In the genomic region with DNA sequence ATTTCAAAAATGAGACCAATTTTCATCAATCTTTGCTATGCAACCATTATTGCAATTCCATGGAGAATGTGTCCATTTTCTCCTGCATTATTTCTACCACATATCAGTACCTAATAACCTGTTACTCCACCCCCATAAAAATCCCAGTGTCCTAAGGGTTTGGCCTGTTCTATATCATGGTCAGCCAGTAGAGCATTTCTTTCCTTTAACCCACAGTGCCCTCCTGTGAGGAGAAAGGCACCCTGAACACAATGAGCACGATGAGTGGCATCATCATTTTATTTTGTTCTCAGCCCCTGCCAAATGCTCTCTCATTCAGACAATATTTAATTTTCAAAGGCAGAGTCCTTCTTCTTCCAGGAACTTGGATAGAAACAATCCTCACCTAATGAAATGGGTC, we compare ENCODE assay signal across 30 cellular contexts. TPM values are rescaled to one million over a fixed set of nuclear protein-coding genes. Genes with fewer than 3 reads are reported as not detected.
"Had no signal": no experiment of that assay in that cellular context is flagged by ENCODE, and none has a peak within 500 bp of the region (broad histone marks: within the 10 kb centered on the region; RNA-seq: fewer than 3 reads in every experiment).

No MANE protein-coding gene starts in this region.

- H3K4me3 Mint-ChIP-seq: memory B cell; mesothelial cell of epicardium; naive thymus-derived CD4-positive, alpha-beta T cell; nephron; neural progenitor cell; stimulated activated memory B cell treated with anti-CD40 and anti-IgM and Interleukin-4, amounts not matched to agents 10 μg/mL and 1 μg/mL and 100 μg/mL, for 72 hours; type B pancreatic cell had no signal

- H3K27me3 Mint-ChIP-seq: stimulated activated memory B cell treated with anti-CD40 and anti-IgM and Interleukin-4, amounts not matched to agents 10 μg/mL and 1 μg/mL and 100 μg/mL, for 72 hours had no signal

- H3K27ac Mint-ChIP-seq: memory B cell; mesothelial cell of epicardium; naive thymus-derived CD4-positive, alpha-beta T cell; nephron; neural progenitor cell; progenitor cell of endocrine pancreas; stimulated activated memory B cell treated with anti-CD40 and anti-IgM and Interleukin-4, amounts not matched to agents 10 μg/mL and 1 μg/mL and 100 μg/mL, for 72 hours; type B pancreatic cell had no signal

- H3K36me3 Mint-ChIP-seq: memory B cell; mesothelial cell of epicardium; neural progenitor cell; stimulated activated memory B cell treated with anti-CD40 and anti-IgM and Interleukin-4, amounts not matched to agents 10 μg/mL and 1 μg/mL and 100 μg/mL, for 72 hours; type B pancreatic cell had no signal

- H3K4me3 ChIP-seq: dorsolateral prefrontal cortex, gastrocnemius medialis, hepatocyte, lung, mucosa of descending colon, neural progenitor cell, sigmoid colon, testis, tibial artery had no signal

- H3K4me1 ChIP-seq: gastrocnemius medialis, parathyroid adenoma, sigmoid colon, testis, tibial artery had no signal

- H3K4me2 ChIP-seq: hepatocyte, neural progenitor cell had no signal

- H3K9me3 ChIP-seq: gastrocnemius medialis, mucosa of descending colon, sigmoid colon, testis, tibial artery had no signal

- H3K36me3 ChIP-seq: gastrocnemius medialis, neural progenitor cell, sigmoid colon, tibial artery had no signal

- H3K9ac ChIP-seq: neural progenitor cell, parathyroid adenoma had no signal

- H3K4me1 Mint-ChIP-seq: memory B cell had no signal

- H3K79me2 ChIP-seq: hepatocyte, parathyroid adenoma had no signal

- DNase-seq: dorsolateral prefrontal cortex; effector CD4-positive, alpha-beta T cell; foreskin fibroblast; gastrocnemius medialis; head of caudate nucleus; kidney; mucosa of descending colon; naive thymus-derived CD4-positive, alpha-beta T cell; sigmoid colon; stimulated activated CD4-positive, alpha-beta T cell treated with anti-CD3 and anti-CD28 coated beads, Interleukin-2, amount 100 ng/mL, for 24 hours; stimulated activated CD4-positive, alpha-beta T cell treated with anti-CD3 and anti-CD28 coated beads, Interleukin-4, amount 100 ng/mL, for 4 hours; stimulated activated naive CD8-positive, alpha-beta T cell treated with anti-CD3 and anti-CD28 coated beads, Interleukin-15, Interleukin-2, amounts not matched to agents 100 U/mL and 50 U/mL, for 24 hours; substantia nigra; testis; tibial artery had no signal

- H3K27me3 ChIP-seq: gastrocnemius medialis, hepatocyte, neural progenitor cell, sigmoid colon, testis, tibial artery had no signal

- H3K27ac ChIP-seq: dorsolateral prefrontal cortex, epithelial cell of prostate, gastrocnemius medialis, hepatocyte, neural progenitor cell, parathyroid adenoma, sigmoid colon, testis, tibial artery had no signal

- H2AFZ ChIP-seq: hepatocyte, neural progenitor cell, parathyroid adenoma had no signal

- ATAC-seq: esophagus mucosa; gastrocnemius medialis; mucosa of descending colon; naive thymus-derived CD4-positive, alpha-beta T cell; stimulated activated memory B cell treated with anti-CD40 and anti-IgM and Interleukin-4, amounts not matched to agents 10 μg/mL and 1 μg/mL and 100 μg/mL, for 72 hours; stimulated activated naive CD8-positive, alpha-beta T cell treated with anti-CD3 and anti-CD28 coated beads, Interleukin-15, Interleukin-2, amounts not matched to agents 100 U/mL and 50 U/mL, for 24 hours had no signal

RNA-seq across cellular contexts. Expression of gene IFNG-AS1, which starts 11.6 kb away (rescaled TPM):
- total RNA-seq: cerebellum, esophagus mucosa, gastrocnemius medialis, glomerular endothelial cell, hepatocyte, mesothelial cell of epicardium, progenitor cell of endocrine pancreas, sigmoid colon had no signal
- polyA plus RNA-seq: hepatocyte, urinary bladder had no signal
